27 cellular contexts compared by ENCODE assay signal in genomic region chr22:37388538-37388937, GRCh38. TPM values are rescaled to one million over a fixed set of nuclear protein-coding genes. Genes with fewer than 3 reads are reported as not detected.
"Had no signal": no experiment of that assay in that cellular context is flagged by ENCODE, and none has a peak within 500 bp of the region (broad histone marks: within the 10 kb centered on the region; RNA-seq: fewer than 3 reads in every experiment).

No MANE protein-coding gene starts in this region.

- H3K27ac ChIP-seq: heart right ventricle, hepatocyte, lower lobe of right lung, ovary, right atrium auricular region, skin epidermis, spleen, testis, thyroid gland, transverse colon, upper lobe of left lung, vagina had no signal

- H3K79me2 ChIP-seq: hepatocyte had no signal

- H3K9me3 ChIP-seq: heart right ventricle, lower lobe of right lung, ovary, right atrium auricular region, spleen, testis, thyroid gland, transverse colon, upper lobe of left lung, vagina had no signal

- H3K27me3 ChIP-seq: hepatocyte, ovary, right atrium auricular region, testis, thyroid gland, upper lobe of left lung, vagina had no signal

- H3K4me1 Mint-ChIP-seq: stimulated activated naive CD8-positive, alpha-beta T cell treated with anti-CD3 and anti-CD28 coated beads, Interleukin-15, amount 100 ng/mL, for 72 hours had no signal

- H3K36me3 ChIP-seq: heart right ventricle, lower lobe of right lung, ovary, right atrium auricular region, spleen, thyroid gland, transverse colon, upper lobe of left lung, vagina had no signal

- H3K4me1 ChIP-seq: heart right ventricle, lower lobe of right lung, right atrium auricular region, spleen, testis, thyroid gland, transverse colon, upper lobe of left lung, vagina had no signal

- DNase-seq: heart right ventricle; kidney glomerular epithelial cell; left cardiac atrium; left ventricle myocardium superior; lower lobe of right lung; mammary epithelial cell; mesenchymal stem cell; naive thymus-derived CD8-positive, alpha-beta T cell; ovary; spleen; stimulated activated CD4-positive, alpha-beta T cell treated with anti-CD3 and anti-CD28 coated beads, Interleukin-4, amount 100 ng/mL, for 4 hours; stimulated activated CD8-positive, alpha-beta memory T cell treated with anti-CD3 and anti-CD28 coated beads, Interleukin-4, amount 100 ng/mL, for 48 hours; stimulated activated naive CD4-positive, alpha-beta T cell treated with Interleukin-2 at 50 U/mL for 16 hours; stimulated activated naive CD8-positive, alpha-beta T cell treated with anti-CD3 and anti-CD28 coated beads, Interleukin-15, amount 100 ng/mL, for 72 hours; substantia nigra; testis; thyroid gland; transverse colon had no signal

- H3K4me3 ChIP-seq: heart right ventricle, hepatocyte, lower lobe of right lung, ovary, right atrium auricular region, skin epidermis, spleen, testis, thyroid gland, transverse colon, upper lobe of left lung, vagina had no signal

- H3K9me3 Mint-ChIP-seq: naive thymus-derived CD8-positive, alpha-beta T cell; nephron; neural crest cell; stimulated activated memory B cell treated with anti-CD40 and anti-IgM and Interleukin-4, amounts not matched to agents 10 μg/mL and 1 μg/mL and 100 μg/mL, for 72 hours; stimulated activated naive CD8-positive, alpha-beta T cell treated with anti-CD3 and anti-CD28 coated beads, Interleukin-15, amount 100 ng/mL, for 72 hours had no signal

- H3K27ac Mint-ChIP-seq: naive thymus-derived CD8-positive, alpha-beta T cell; nephron; progenitor cell of endocrine pancreas; stimulated activated memory B cell treated with anti-CD40 and anti-IgM and Interleukin-4, amounts not matched to agents 10 μg/mL and 1 μg/mL and 100 μg/mL, for 72 hours; stimulated activated naive CD8-positive, alpha-beta T cell treated with anti-CD3 and anti-CD28 coated beads, Interleukin-15, amount 100 ng/mL, for 72 hours had no signal

- H2AFZ ChIP-seq: hepatocyte had no signal

- H3K36me3 Mint-ChIP-seq: naive thymus-derived CD8-positive, alpha-beta T cell; stimulated activated memory B cell treated with anti-CD40 and anti-IgM and Interleukin-4, amounts not matched to agents 10 μg/mL and 1 μg/mL and 100 μg/mL, for 72 hours had no signal

- H3K4me2 ChIP-seq: hepatocyte had no signal

- H3K4me3 Mint-ChIP-seq: naive thymus-derived CD8-positive, alpha-beta T cell; nephron; neural crest cell; stimulated activated memory B cell treated with anti-CD40 and anti-IgM and Interleukin-4, amounts not matched to agents 10 μg/mL and 1 μg/mL and 100 μg/mL, for 72 hours; stimulated activated naive CD8-positive, alpha-beta T cell treated with anti-CD3 and anti-CD28 coated beads, Interleukin-15, amount 100 ng/mL, for 72 hours had no signal

RNA-seq across cellular contexts. Expression of gene ELFN2, which starts 38.7 kb away (rescaled TPM):
- total RNA-seq: right atrium auricular region, vagina had no signal
